In the genomic region with DNA sequence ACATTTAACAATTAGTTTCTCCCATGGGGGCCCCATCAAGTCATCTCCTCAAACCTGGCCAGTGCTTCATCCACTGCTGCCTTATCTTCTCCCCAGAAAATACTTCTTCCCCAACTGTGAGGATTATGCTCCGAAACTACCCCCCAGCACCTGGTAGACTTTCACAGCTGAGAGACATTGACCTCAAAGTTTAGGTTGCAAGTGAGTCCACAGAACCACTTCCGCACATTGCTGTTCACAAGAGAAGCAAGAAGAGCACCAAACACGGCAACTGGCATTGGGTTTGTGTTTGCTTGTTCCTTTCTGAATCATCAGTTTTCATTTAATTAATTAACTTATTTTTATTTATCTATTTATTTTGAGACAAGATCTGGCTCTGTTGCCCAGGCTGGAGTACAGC, we compare ENCODE assay signal across 1 cellular context.
TF ChIP-seq lines count a peak whose summit lies in the region.

No MANE protein-coding gene starts in this region.

TF ChIP-seq in WTC11, 78 proteins besides CTCF, POLR2A, EP300 and RAD21 (continued from another document):
- TF ChIP-seq, protein P1, sequence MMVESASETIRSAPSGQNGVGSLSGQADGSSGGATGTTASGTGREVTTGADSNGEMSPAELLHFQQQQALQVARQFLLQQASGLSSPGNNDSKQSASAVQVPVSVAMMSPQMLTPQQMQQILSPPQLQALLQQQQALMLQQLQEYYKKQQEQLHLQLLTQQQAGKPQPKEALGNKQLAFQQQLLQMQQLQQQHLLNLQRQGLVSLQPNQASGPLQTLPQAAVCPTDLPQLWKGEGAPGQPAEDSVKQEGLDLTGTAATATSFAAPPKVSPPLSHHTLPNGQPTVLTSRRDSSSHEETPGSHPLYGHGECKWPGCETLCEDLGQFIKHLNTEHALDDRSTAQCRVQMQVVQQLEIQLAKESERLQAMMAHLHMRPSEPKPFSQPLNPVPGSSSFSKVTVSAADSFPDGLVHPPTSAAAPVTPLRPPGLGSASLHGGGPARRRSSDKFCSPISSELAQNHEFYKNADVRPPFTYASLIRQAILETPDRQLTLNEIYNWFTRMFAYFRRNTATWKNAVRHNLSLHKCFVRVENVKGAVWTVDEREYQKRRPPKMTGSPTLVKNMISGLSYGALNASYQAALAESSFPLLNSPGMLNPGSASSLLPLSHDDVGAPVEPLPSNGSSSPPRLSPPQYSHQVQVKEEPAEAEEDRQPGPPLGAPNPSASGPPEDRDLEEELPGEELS (CRISPR knock-in tag; IDR thresholded peaks at IDR 0.05), result no peak
- TF ChIP-seq ZNF416 (CRISPR knock-in tag; IDR thresholded peaks at IDR 0.05) (no peak), SP1 (CRISPR knock-in tag; conservative IDR thresholded peaks at IDR 0.05) (no peak), FOXK1 (CRISPR knock-in tag; IDR thresholded peaks at IDR 0.05) (no peak), NR1H2 (CRISPR knock-in tag; IDR thresholded peaks at IDR 0.05) (no peak), ELF4 (CRISPR knock-in tag; IDR thresholded peaks at IDR 0.05; ENCODE audit: low read depth) (no peak)
- TF ChIP-seq, protein P2, sequence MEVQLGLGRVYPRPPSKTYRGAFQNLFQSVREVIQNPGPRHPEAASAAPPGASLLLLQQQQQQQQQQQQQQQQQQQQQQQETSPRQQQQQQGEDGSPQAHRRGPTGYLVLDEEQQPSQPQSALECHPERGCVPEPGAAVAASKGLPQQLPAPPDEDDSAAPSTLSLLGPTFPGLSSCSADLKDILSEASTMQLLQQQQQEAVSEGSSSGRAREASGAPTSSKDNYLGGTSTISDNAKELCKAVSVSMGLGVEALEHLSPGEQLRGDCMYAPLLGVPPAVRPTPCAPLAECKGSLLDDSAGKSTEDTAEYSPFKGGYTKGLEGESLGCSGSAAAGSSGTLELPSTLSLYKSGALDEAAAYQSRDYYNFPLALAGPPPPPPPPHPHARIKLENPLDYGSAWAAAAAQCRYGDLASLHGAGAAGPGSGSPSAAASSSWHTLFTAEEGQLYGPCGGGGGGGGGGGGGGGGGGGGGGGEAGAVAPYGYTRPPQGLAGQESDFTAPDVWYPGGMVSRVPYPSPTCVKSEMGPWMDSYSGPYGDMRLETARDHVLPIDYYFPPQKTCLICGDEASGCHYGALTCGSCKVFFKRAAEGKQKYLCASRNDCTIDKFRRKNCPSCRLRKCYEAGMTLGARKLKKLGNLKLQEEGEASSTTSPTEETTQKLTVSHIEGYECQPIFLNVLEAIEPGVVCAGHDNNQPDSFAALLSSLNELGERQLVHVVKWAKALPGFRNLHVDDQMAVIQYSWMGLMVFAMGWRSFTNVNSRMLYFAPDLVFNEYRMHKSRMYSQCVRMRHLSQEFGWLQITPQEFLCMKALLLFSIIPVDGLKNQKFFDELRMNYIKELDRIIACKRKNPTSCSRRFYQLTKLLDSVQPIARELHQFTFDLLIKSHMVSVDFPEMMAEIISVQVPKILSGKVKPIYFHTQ (CRISPR knock-in tag; IDR thresholded peaks at IDR 0.05), result no peak
- TF ChIP-seq, protein P3, sequence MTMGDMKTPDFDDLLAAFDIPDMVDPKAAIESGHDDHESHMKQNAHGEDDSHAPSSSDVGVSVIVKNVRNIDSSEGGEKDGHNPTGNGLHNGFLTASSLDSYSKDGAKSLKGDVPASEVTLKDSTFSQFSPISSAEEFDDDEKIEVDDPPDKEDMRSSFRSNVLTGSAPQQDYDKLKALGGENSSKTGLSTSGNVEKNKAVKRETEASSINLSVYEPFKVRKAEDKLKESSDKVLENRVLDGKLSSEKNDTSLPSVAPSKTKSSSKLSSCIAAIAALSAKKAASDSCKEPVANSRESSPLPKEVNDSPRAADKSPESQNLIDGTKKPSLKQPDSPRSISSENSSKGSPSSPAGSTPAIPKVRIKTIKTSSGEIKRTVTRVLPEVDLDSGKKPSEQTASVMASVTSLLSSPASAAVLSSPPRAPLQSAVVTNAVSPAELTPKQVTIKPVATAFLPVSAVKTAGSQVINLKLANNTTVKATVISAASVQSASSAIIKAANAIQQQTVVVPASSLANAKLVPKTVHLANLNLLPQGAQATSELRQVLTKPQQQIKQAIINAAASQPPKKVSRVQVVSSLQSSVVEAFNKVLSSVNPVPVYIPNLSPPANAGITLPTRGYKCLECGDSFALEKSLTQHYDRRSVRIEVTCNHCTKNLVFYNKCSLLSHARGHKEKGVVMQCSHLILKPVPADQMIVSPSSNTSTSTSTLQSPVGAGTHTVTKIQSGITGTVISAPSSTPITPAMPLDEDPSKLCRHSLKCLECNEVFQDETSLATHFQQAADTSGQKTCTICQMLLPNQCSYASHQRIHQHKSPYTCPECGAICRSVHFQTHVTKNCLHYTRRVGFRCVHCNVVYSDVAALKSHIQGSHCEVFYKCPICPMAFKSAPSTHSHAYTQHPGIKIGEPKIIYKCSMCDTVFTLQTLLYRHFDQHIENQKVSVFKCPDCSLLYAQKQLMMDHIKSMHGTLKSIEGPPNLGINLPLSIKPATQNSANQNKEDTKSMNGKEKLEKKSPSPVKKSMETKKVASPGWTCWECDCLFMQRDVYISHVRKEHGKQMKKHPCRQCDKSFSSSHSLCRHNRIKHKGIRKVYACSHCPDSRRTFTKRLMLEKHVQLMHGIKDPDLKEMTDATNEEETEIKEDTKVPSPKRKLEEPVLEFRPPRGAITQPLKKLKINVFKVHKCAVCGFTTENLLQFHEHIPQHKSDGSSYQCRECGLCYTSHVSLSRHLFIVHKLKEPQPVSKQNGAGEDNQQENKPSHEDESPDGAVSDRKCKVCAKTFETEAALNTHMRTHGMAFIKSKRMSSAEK (CRISPR knock-in tag; IDR thresholded peaks at IDR 0.05; ENCODE audit: borderline replicate concordance), result no peak
